21 cellular contexts compared by ENCODE assay signal in the genomic region with DNA sequence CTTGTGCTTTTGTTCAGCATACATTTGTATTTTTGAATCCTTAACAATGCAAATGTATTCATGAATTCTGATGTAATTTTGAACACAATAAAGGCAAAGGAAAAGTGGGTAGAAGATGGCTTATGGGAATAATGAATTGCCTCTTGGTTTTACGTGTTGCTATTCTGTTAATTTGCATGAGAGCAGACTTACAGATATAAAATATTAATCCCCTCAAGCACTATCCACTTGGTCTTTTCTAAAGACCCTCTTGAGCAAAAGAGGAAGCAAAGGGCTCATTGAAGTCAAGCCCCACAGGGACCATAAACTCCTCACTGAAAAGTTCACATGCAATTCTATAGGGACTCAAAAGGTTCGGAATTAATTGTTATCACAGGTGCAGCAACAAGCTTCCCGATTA. TPM values are rescaled to one million over a fixed set of nuclear protein-coding genes. Genes with fewer than 3 reads are reported as not detected.
DNase-seq lines count a peak whose midpoint lies in the region; ATAC-seq and TF ChIP-seq lines count a peak whose summit lies in the region.
"Had no signal": no experiment of that assay in that cellular context is flagged by ENCODE, and none has a peak within 500 bp of the region (broad histone marks: within the 10 kb centered on the region; RNA-seq: fewer than 3 reads in every experiment).

No MANE protein-coding gene starts in this region.

- no peak overlapping the region for H3K4me3 ChIP-seq in uterus
- H3K4me3 ChIP-seq: GM23338, SJCRH30 had no signal

- no peak overlapping the region for H3K27ac ChIP-seq in CD4-positive, alpha-beta T cell (ENCODE audit: low read depth, low read length)
- no peak overlapping the region for H3K27ac ChIP-seq in uterus
- H3K27ac ChIP-seq: SJCRH30 had no signal

- H3K27me3 Mint-ChIP-seq in CD4-positive, alpha-beta T cell: no peaks in the 10 kb centered on the region
- H3K27me3 Mint-ChIP-seq in T-cell (no peaks in the 10 kb centered on the region), natural killer cell (ENCODE audit: low read depth in 2 of 2) (no peaks in the 10 kb centered on the region)
- H3K27me3 Mint-ChIP-seq: IgD-negative memory B cell had no signal

- DNase-seq in CD4-positive, alpha-beta T cell: no peak
- DNase-seq in DMS79 (lab: John Stamatoyannopoulos, UW) (peak; percentile 0), T-cell (no peak), natural killer cell (no peak), uterus (no peak), COLO829 (ENCODE audit: low spot score) (no peak)
- DNase-seq: COR-L47, HCEC 1CT, Karpas-422, MV-4-11, NCI-H1105 treated with DMSO at 0.1 percent for 48 hours, NCI-H2029 treated with DMSO at 0.1 percent for 48 hours, NCI-H2171 treated with DMSO at 0.1 percent for 48 hours, NCI-H446, NCI-H526, OCI-M1, SJCRH30 had no signal

- intact Hi-C loops in CD4-positive, alpha-beta T cell (cut with DNase I, micrococcal nuclease): loop anchor here in 1 of 2 experiments (5.0 kb wide), 1 partner anchor 47 kb away; no protein-coding TSS in a partner anchor
- intact Hi-C loops in natural killer cell (cut with micrococcal nuclease) (no loop called here), uterus (cut with DNase I; ENCODE audit: low total_unique reads) (no loop called here)

- H3K9me3 ChIP-seq in CD4-positive, alpha-beta T cell (ENCODE audit: control insufficient read depth, low read length): no peaks in the 10 kb centered on the region
- no peaks in the 10 kb centered on the region for H3K9me3 ChIP-seq in uterus

- peaks cover 9% of the 10 kb centered on the region for H3K9me3 Mint-ChIP-seq in CD4-positive, alpha-beta T cell
- H3K9me3 Mint-ChIP-seq in T-cell (peaks cover 6 to 13% (median 8%) of the 10 kb centered on the region in 3 donors), natural killer cell (peaks cover 4 to 5% of the 10 kb centered on the region in 2 donors)

- CTCF ChIA-PET in CD4-positive, alpha-beta T cell (lab: Charles Lee): interaction anchor here (1.1 to 2.5 kb wide), 2 partner anchors 46 to 188 kb away, joined by 4 to 11 read pairs; a partner anchor contains a TSS
- CTCF ChIA-PET in T-cell (lab: Charles Lee): no interaction called here

- POLR2A ChIA-PET in CD4-positive, alpha-beta T cell (lab: Charles Lee): interaction anchor here (3.7 kb wide), 1 partner anchor 11 kb away, joined by 24 read pairs; no protein-coding TSS in a partner anchor
- POLR2A ChIA-PET in T-cell (lab: Charles Lee): interaction anchor here in 1 of 2 donors (0.5 kb wide), 1 partner anchor 20 kb away, joined by 3 read pairs; no protein-coding TSS in a partner anchor

- H3K4me1 Mint-ChIP-seq in CD4-positive, alpha-beta T cell (ENCODE audit: low read depth): peaks cover 77% of the 10 kb centered on the region
- H3K4me1 Mint-ChIP-seq in T-cell (peaks cover 61 to 81% (median 77%) of the 10 kb centered on the region in 3 donors), natural killer cell (peaks cover 67 to 96% of the 10 kb centered on the region in 2 donors)
- H3K4me1 Mint-ChIP-seq: GM23338 had no signal

- no peak for TF ChIP-seq CTCF in CD4-positive, alpha-beta T cell (IDR thresholded peaks at IDR 0.05)
- TF ChIP-seq CTCF in natural killer cell (IDR thresholded peaks at IDR 0.05): no peak
- TF ChIP-seq CTCF in uterus (IDR thresholded peaks at IDR 0.05): no peak

- H3K27ac Mint-ChIP-seq in CD4-positive, alpha-beta T cell: peak overlapping the region; percentile 82
- H3K27ac Mint-ChIP-seq in T-cell (peak overlapping the region; percentile 45 to 91), natural killer cell (peak overlapping the region; percentile 77 to 87)
- H3K27ac Mint-ChIP-seq: GM23338, IgD-negative memory B cell had no signal

- no peaks in the 10 kb centered on the region for H3K27me3 ChIP-seq in CD4-positive, alpha-beta T cell (ENCODE audit: control insufficient read depth, insufficient read depth, low read length)
- no peaks in the 10 kb centered on the region for H3K27me3 ChIP-seq in uterus
- H3K27me3 ChIP-seq: SJCRH30 had no signal

- no peaks in the 10 kb centered on the region for H3K36me3 ChIP-seq in uterus

- H3K4me3 Mint-ChIP-seq in CD4-positive, alpha-beta T cell: no peak overlapping the region
- H3K4me3 Mint-ChIP-seq in T-cell: no peak overlapping the region
- H3K4me3 Mint-ChIP-seq in natural killer cell: no peak overlapping the region
- H3K4me3 Mint-ChIP-seq: GM23338, IgD-negative memory B cell had no signal

- ATAC-seq in CD4-positive, alpha-beta T cell (ENCODE audit: poor library complexity): no peak
- no peak for ATAC-seq in T-cell (replicated peaks in 1 of 4)
- no peak for ATAC-seq in natural killer cell
- ATAC-seq in HG02981 (IDR thresholded peaks at IDR 0.05; ENCODE audit: unreplicated experiment): no peak
- ATAC-seq in GM21619 (IDR thresholded peaks at IDR 0.05; ENCODE audit: unreplicated experiment): no peak
- ATAC-seq: GM23338 had no signal

- H3K4me1 ChIP-seq in uterus: no peaks in the 10 kb centered on the region
- H3K4me1 ChIP-seq: SJCRH30 had no signal

- H3K36me3 Mint-ChIP-seq in CD4-positive, alpha-beta T cell (ENCODE audit: low read depth): peaks cover 96% of the 10 kb centered on the region
- H3K36me3 Mint-ChIP-seq in T-cell: peaks cover 73% of the 10 kb centered on the region
- peaks cover 38% of the 10 kb centered on the region for H3K36me3 Mint-ChIP-seq in natural killer cell

- no peak for TF ChIP-seq POLR2A in uterus (IDR thresholded peaks at IDR 0.05)

RNA-seq across cellular contexts. Expression of a gene that starts 51.9 kb away (rescaled TPM):
- 10 to 100 TPM; 31.3 to 32.8 TPM for total RNA-seq in CD4-positive, alpha-beta T cell
- total RNA-seq in T-cell (10 to 100 TPM; 46.6 to 73.9 (median 58.3) TPM), natural killer cell (100 to 1,000 TPM; 140 to 187 (median 177) TPM), uterus (10 to 100 TPM in 3 of 4 donors, 1 to 10 TPM in 1; 3.3 to 54.4 (median 32.2) TPM)

RNA-seq across cellular contexts. Expression of a gene that starts 52.3 kb away (rescaled TPM):
- 10 to 100 TPM; 45.3 to 46.5 TPM for total RNA-seq in CD4-positive, alpha-beta T cell
- total RNA-seq in T-cell: 10 to 100 TPM; 61.9 to 91.0 (median 72.6) TPM
- total RNA-seq in natural killer cell: 10 to 100 TPM; 23.7 to 52.0 (median 44.4) TPM
- total RNA-seq in uterus: 10 to 100 TPM in 3 of 4 donors, 1 to 10 TPM in 1; 1.3 to 32.5 (median 15.6) TPM
